Comparison of ENCODE assay signal across 1 cellular context in genomic region chr2:189783927-189784867, GRCh38.
TF ChIP-seq lines count a peak whose summit lies in the region.

Gene ORMDL1, minus strand, starts transcription at chr2:189784339. Its CDS starts 1,744 bp downstream, at chr2:189782595.
Gene PMS1, plus strand, starts transcription at chr2:189784450. Its CDS starts 7,360 bp downstream, at chr2:189791810.

TF ChIP-seq in HepG2, 621 proteins besides CTCF, POLR2A, EP300 and RAD21 (continued from another document and continues in another):
- TF ChIP-seq MXD4 (CRISPR knock-in tag; IDR thresholded peaks at IDR 0.05) (peak; percentile 94), ZKSCAN5 (CRISPR knock-in tag; IDR thresholded peaks at IDR 0.05) (no peak), PAF1 (CRISPR knock-in tag; IDR thresholded peaks at IDR 0.05) (no peak), ZBTB43 (CRISPR knock-in tag; conservative IDR thresholded peaks at IDR 0.05) (peak; percentile 18), GATA4 (IDR thresholded peaks at IDR 0.05; ENCODE audit: borderline replicate concordance, low read depth) (peak; percentile 73), YEATS2 (CRISPR knock-in tag; IDR thresholded peaks at IDR 0.05; ENCODE audit: borderline replicate concordance) (peak; percentile 90), ZNF660 (CRISPR knock-in tag; IDR thresholded peaks at IDR 0.05; ENCODE audit: borderline replicate concordance, low read depth) (no peak), ZBTB39 (CRISPR knock-in tag; IDR thresholded peaks at IDR 0.05) (no peak), ISL2 (CRISPR knock-in tag; IDR thresholded peaks at IDR 0.05) (peak; percentile 66), ARID5B (CRISPR knock-in tag; IDR thresholded peaks at IDR 0.05) (peak; percentile 60), NFYC (CRISPR knock-in tag; IDR thresholded peaks at IDR 0.05) (peak; percentile 98), ZBTB38 (CRISPR knock-in tag; IDR thresholded peaks at IDR 0.05) (peak; percentile 64), ATF1 (CRISPR knock-in tag; IDR thresholded peaks at IDR 0.05) (peak; percentile 79; the same call in 1 of the 2 replicates), JARID2 (CRISPR knock-in tag; IDR thresholded peaks at IDR 0.05; ENCODE audit: insufficient replicate concordance) (no peak), ZNF766 (CRISPR knock-in tag; IDR thresholded peaks at IDR 0.05; ENCODE audit: borderline replicate concordance) (peak; percentile 92; the same call in 1 of the 2 replicates), SMAD1 (CRISPR knock-in tag; IDR thresholded peaks at IDR 0.05; ENCODE audit: borderline replicate concordance, low read depth) (peak; percentile 54; the same call in 1 of the 2 replicates), ZSCAN12 (CRISPR knock-in tag; IDR thresholded peaks at IDR 0.05) (peak; percentile 72; the same call in 1 of the 2 replicates), ZKSCAN1 (IDR thresholded peaks at IDR 0.05; ENCODE audit: low read length) (no peak), HINFP (CRISPR knock-in tag; IDR thresholded peaks at IDR 0.05; ENCODE audit: low read depth) (peak; percentile 40), MIER3 (CRISPR knock-in tag; IDR thresholded peaks at IDR 0.05; ENCODE audit: borderline replicate concordance) (peak; percentile 42; the same call in 1 of the 2 replicates), NAIF1 (CRISPR knock-in tag; IDR thresholded peaks at IDR 0.05; ENCODE audit: borderline replicate concordance) (peak; percentile 100), SP5 (CRISPR knock-in tag; IDR thresholded peaks at IDR 0.05; ENCODE audit: borderline replicate concordance, low read depth) (peak; percentile 52), ZNF441 (CRISPR knock-in tag; IDR thresholded peaks at IDR 0.05; ENCODE audit: borderline replicate concordance) (peak; percentile 88; the same call in 1 of the 2 replicates), SCMH1 (CRISPR knock-in tag; IDR thresholded peaks at IDR 0.05; ENCODE audit: borderline replicate concordance) (no peak), BRCA1 (CRISPR knock-in tag; IDR thresholded peaks at IDR 0.05) (peak; percentile 39; the same call in 1 of the 2 replicates), ZBTB46 (CRISPR knock-in tag; IDR thresholded peaks at IDR 0.05; ENCODE audit: borderline replicate concordance) (peak; percentile 2; the same call in 1 of the 2 replicates), ZNF740 (CRISPR knock-in tag; IDR thresholded peaks at IDR 0.05) (peak; percentile 25; the same call in 1 of the 2 replicates), CEBPZ (IDR thresholded peaks at IDR 0.05; ENCODE audit: low read length) (no peak), ZNF704 (CRISPR knock-in tag; IDR thresholded peaks at IDR 0.05; ENCODE audit: borderline replicate concordance) (peak; percentile 87; the same call in 1 of the 2 replicates), ZNF737 (CRISPR knock-in tag; IDR thresholded peaks at IDR 0.05; ENCODE audit: borderline replicate concordance) (peak; percentile 96; the same call in 1 of the 2 replicates), ZNF30 (CRISPR knock-in tag; IDR thresholded peaks at IDR 0.05) (peak; percentile 93; the same call in 1 of the 2 replicates), MYNN (CRISPR knock-in tag; IDR thresholded peaks at IDR 0.05; ENCODE audit: low read depth) (peak; percentile 41; the same call in 1 of the 2 replicates), IRF1 (CRISPR knock-in tag; IDR thresholded peaks at IDR 0.05; ENCODE audit: low read depth) (no peak), ZNF574 (CRISPR knock-in tag; IDR thresholded peaks at IDR 0.05) (peak; percentile 91), FOXM1 (CRISPR knock-in tag; IDR thresholded peaks at IDR 0.05) (peak; percentile 43; the same call in 1 of the 2 replicates), RBM39 (IDR thresholded peaks at IDR 0.05; ENCODE audit: low read depth, low read length, poor library complexity, severe bottlenecking) (peak; percentile 95)
